ENCODE assay signal across 30 cellular contexts in the genomic region with DNA sequence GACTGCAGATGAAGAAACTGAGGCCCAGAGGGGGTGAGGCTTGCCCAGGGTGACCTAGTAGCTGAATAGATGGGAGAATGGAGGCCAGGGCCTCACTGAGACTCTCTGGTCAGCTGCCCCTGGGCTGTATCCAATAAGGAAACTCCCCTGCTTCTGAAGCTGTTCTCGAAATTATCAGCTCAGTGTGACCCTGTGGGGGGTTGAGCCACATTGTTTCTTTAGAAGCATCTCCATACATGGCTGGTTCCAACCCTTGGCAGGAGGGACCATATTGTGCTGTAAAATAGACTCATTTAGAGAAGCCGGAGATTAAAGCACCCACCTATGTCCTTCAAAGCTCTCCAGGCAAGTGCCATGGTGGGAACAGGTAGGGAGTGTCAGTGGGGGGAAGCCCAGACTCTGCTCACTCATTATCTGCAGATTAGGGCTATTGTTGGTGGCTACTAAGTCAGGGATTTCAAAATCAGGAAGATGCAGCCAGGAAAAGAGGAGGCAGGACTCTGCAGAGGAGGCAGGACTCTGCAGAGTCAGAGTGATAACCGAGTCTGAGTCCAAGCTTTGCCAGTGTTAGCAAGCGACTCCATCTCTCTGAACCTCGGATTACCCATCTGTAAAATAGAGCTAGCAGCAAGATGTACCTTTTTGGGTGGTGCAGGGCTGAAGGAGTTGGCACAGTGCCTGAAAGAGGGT. TPM values are rescaled to one million over a fixed set of nuclear protein-coding genes. Genes with fewer than 3 reads are reported as not detected.
DNase-seq lines count a peak whose midpoint lies in the region; ATAC-seq and TF ChIP-seq lines count a peak whose summit lies in the region.
"Had no signal": no experiment of that assay in that cellular context is flagged by ENCODE, and none has a peak within 500 bp of the region (broad histone marks: within the 10 kb centered on the region; RNA-seq: fewer than 3 reads in every experiment).

No MANE protein-coding gene starts in this region.

- H3K4me1 Mint-ChIP-seq in progenitor cell of endocrine pancreas (ENCODE audit: low read depth), result peaks cover 29% of the 10 kb centered on the region
- no peaks in the 10 kb centered on the region for H3K4me1 Mint-ChIP-seq in activated naive CD4-positive, alpha-beta T cell treated with anti-CD3 and anti-CD28 coated beads for 36 hours (ENCODE audit: low read depth)
- H3K4me1 Mint-ChIP-seq: CD4-positive, alpha-beta memory T cell had no signal

- no peak for TF ChIP-seq CTCF in adrenal gland (IDR thresholded peaks at IDR 0.05)
- no peak for TF ChIP-seq CTCF in body of pancreas (IDR thresholded peaks at IDR 0.05)
- TF ChIP-seq CTCF in progenitor cell of endocrine pancreas (IDR thresholded peaks at IDR 0.05; ENCODE audit: unreplicated experiment), result no peak

- no peak overlapping the region for H3K4me3 Mint-ChIP-seq in progenitor cell of endocrine pancreas (ENCODE audit: low read depth)
- H3K4me3 Mint-ChIP-seq in activated naive CD4-positive, alpha-beta T cell treated with anti-CD3 and anti-CD28 coated beads for 36 hours, result no peak overlapping the region
- H3K4me3 Mint-ChIP-seq: CD4-positive, alpha-beta memory T cell had no signal

- H3K36me3 ChIP-seq in adrenal gland (replicated peaks in 1 of 2) (peaks cover 0 to 2% of the 10 kb centered on the region in 2 donors), body of pancreas (replicated peaks in 1 of 2; ENCODE audit: insufficient read depth in 1 of 2, low read depth in 2 of 2) (no peaks in the 10 kb centered on the region)
- H3K36me3 ChIP-seq: SJCRH30 had no signal

- intact Hi-C loops in adrenal gland (cut with DNase I) (no loop called here), body of pancreas (cut with DNase I) (no loop called here)
- intact Hi-C loops in activated naive CD4-positive, alpha-beta T cell treated with anti-CD3 and anti-CD28 coated beads for 36 hours (cut with micrococcal nuclease), result no loop called here

- DNase-seq in adrenal gland (peak in 2 of 7 donors; percentile 12 to 44), body of pancreas (no peak), left lobe of liver (ENCODE audit: low spot score) (peak; percentile 48), progenitor cell of endocrine pancreas (ENCODE audit: low spot score, unreplicated experiment) (no peak), HPDE6-E6E7 (ENCODE audit: extremely low spot score) (no peak)
- DNase-seq in activated naive CD4-positive, alpha-beta T cell treated with anti-CD3 and anti-CD28 coated beads for 36 hours, result no peak
- DNase-seq: C1 segment of cervical spinal cord; CD4-positive, alpha-beta memory T cell; COR-L47; DMS 273 treated with DMSO at 0.1 percent for 48 hours; DMS79; EL; GDM1; HCEC 1CT; KBM-7; MV-4-11; NCI-H1105; NCI-H1436 treated with DMSO at 0.1 percent for 48 hours; NCI-H187 treated with DMSO at 0.1 percent for 48 hours; NCI-H524; NCI-H774; SJCRH30 had no signal

- CTCF ChIA-PET in activated naive CD4-positive, alpha-beta T cell treated with anti-CD3 and anti-CD28 coated beads for 36 hours (lab: Charles Lee), result no interaction called here

- H3K27ac ChIP-seq in adrenal gland (peak overlapping the region in 3 of 5 donors; percentile 4 to 43 (median 6)), body of pancreas (peak overlapping the region in 3 of 4 donors; percentile 13 to 84 (median 32))
- H3K27ac ChIP-seq: SJCRH30 had no signal

- peak overlapping the region; percentile 62 for H3K27ac Mint-ChIP-seq in progenitor cell of endocrine pancreas
- no peak overlapping the region for H3K27ac Mint-ChIP-seq in activated naive CD4-positive, alpha-beta T cell treated with anti-CD3 and anti-CD28 coated beads for 36 hours
- H3K27ac Mint-ChIP-seq: CD4-positive, alpha-beta memory T cell had no signal

- no peak for ATAC-seq in body of pancreas
- peak; percentile 27 for ATAC-seq in left lobe of liver
- no peak for ATAC-seq in HG03432 (IDR thresholded peaks at IDR 0.05; ENCODE audit: unreplicated experiment)
- ATAC-seq: GM12878, SK-N-SH treated with all-trans-retinoic acid at 6 μM for 48 hours had no signal

- no peaks in the 10 kb centered on the region for H3K9me3 Mint-ChIP-seq in progenitor cell of endocrine pancreas (ENCODE audit: low read depth)
- H3K9me3 Mint-ChIP-seq in activated naive CD4-positive, alpha-beta T cell treated with anti-CD3 and anti-CD28 coated beads for 36 hours, result no peaks in the 10 kb centered on the region
- H3K9me3 Mint-ChIP-seq: CD4-positive, alpha-beta memory T cell had no signal

- H3K27me3 ChIP-seq in adrenal gland (no peaks in the 10 kb centered on the region), body of pancreas (no peaks in the 10 kb centered on the region)
- H3K27me3 ChIP-seq: SJCRH30 had no signal

- 50 to 54% (median 52%) methylated on average over 4 to 5 of the region's 5 CpGs for WGBS in adrenal gland, 4 donors
- WGBS in body of pancreas, 2 donors, result 67 to 70% methylated on average over 5 of the region's 5 CpGs

- H3K9me3 ChIP-seq in adrenal gland (replicated peaks in 1 of 3) (no peaks in the 10 kb centered on the region), body of pancreas (no peaks in the 10 kb centered on the region)
- H3K9me3 ChIP-seq: SJCRH30 had no signal

- peak overlapping the region in 2 of 4 donors; percentile 9 to 10 for H3K4me3 ChIP-seq in adrenal gland
- no peak overlapping the region for H3K4me3 ChIP-seq in body of pancreas
- H3K4me3 ChIP-seq: GM12878, SJCRH30 had no signal

- H3K27me3 Mint-ChIP-seq in progenitor cell of endocrine pancreas, result peaks cover 9% of the 10 kb centered on the region
- H3K27me3 Mint-ChIP-seq in activated naive CD4-positive, alpha-beta T cell treated with anti-CD3 and anti-CD28 coated beads for 36 hours (ENCODE audit: low read depth), result peaks cover 9% of the 10 kb centered on the region

- H3K36me3 Mint-ChIP-seq in progenitor cell of endocrine pancreas (ENCODE audit: insufficient read depth), result peaks cover 2% of the 10 kb centered on the region
- H3K36me3 Mint-ChIP-seq in activated naive CD4-positive, alpha-beta T cell treated with anti-CD3 and anti-CD28 coated beads for 36 hours (ENCODE audit: low read depth), result no peaks in the 10 kb centered on the region
- H3K36me3 Mint-ChIP-seq: CD4-positive, alpha-beta memory T cell had no signal

- H3K4me1 ChIP-seq in adrenal gland (replicated peaks in 1 of 2) (peaks cover 50 to 58% of the 10 kb centered on the region in 2 donors), body of pancreas (peaks cover 80% of the 10 kb centered on the region)
- H3K4me1 ChIP-seq: SJCRH30 had no signal

- TF ChIP-seq POLR2A in adrenal gland (IDR thresholded peaks at IDR 0.05) (peak in 1 of 2 donors; percentile 9), body of pancreas (IDR thresholded peaks at IDR 0.05) (no peak)

RNA-seq across cellular contexts. Expression of a gene that starts 3.5 kb away (rescaled TPM):
- 1,000 to 10,000 TPM in 2 of 8 donors, 100 to 1,000 TPM in 6; 374 to 1,055 (median 696) TPM for total RNA-seq in adrenal gland
- 100 to 1,000 TPM in 1 of 3 donors, 10 to 100 TPM in 2; 83.6 to 441 (median 89.2) TPM for polyA plus RNA-seq in adrenal gland
- total RNA-seq in body of pancreas, result 100 to 1,000 TPM in 1 of 2 donors, 10 to 100 TPM in 1; 76.0 to 101 TPM
- total RNA-seq in left lobe of liver, result 216 TPM
- 37.7 and 39.5 TPM in 2 replicates for total RNA-seq in progenitor cell of endocrine pancreas
- not detected for total RNA-seq in activated naive CD4-positive, alpha-beta T cell treated with anti-CD3 and anti-CD28 coated beads for 36 hours
- total RNA-seq: A673; CD4-positive, alpha-beta memory T cell; HT1080 had no signal
- polyA plus RNA-seq: CD4-positive, alpha-beta memory T cell; GM12878 had no signal

RNA-seq across cellular contexts. Expression of a gene that starts 23.5 kb away (rescaled TPM):
- total RNA-seq in adrenal gland, result under 1 TPM in 2 of 8 donors, not detected in 6; 0.11 to 0.31 TPM
- polyA plus RNA-seq in adrenal gland, result not detected
- total RNA-seq in body of pancreas, result 10 to 100 TPM; 42.8 to 57.6 TPM
- 186 TPM for total RNA-seq in left lobe of liver
- 5.9 and 7.3 TPM in 2 replicates for total RNA-seq in progenitor cell of endocrine pancreas
- total RNA-seq in activated naive CD4-positive, alpha-beta T cell treated with anti-CD3 and anti-CD28 coated beads for 36 hours, result not detected
- total RNA-seq: A673; CD4-positive, alpha-beta memory T cell; H1; HT1080; LHCN-M2; MCF 10A; SJCRH30 had no signal
- polyA plus RNA-seq: CD4-positive, alpha-beta memory T cell; GM12878; H1 had no signal

RNA-seq across cellular contexts. Expression of a gene that starts 27.5 kb away (rescaled TPM):
- total RNA-seq in adrenal gland (100 to 1,000 TPM in 2 of 8 donors, 10 to 100 TPM in 6; 12.0 to 245 (median 39.8) TPM), body of pancreas (1,000 to 10,000 TPM in 1 of 2 donors, 100 to 1,000 TPM in 1; 396 to 1,783 TPM), left lobe of liver (7,311 TPM), progenitor cell of endocrine pancreas (5.2 and 8.0 TPM in 2 replicates)
- polyA plus RNA-seq in adrenal gland, result 10 to 100 TPM; 10.6 to 39.0 (median 27.6) TPM
- not detected for total RNA-seq in activated naive CD4-positive, alpha-beta T cell treated with anti-CD3 and anti-CD28 coated beads for 36 hours
- total RNA-seq: CD4-positive, alpha-beta memory T cell; H1; HT1080; SJCRH30 had no signal
- polyA plus RNA-seq: CD4-positive, alpha-beta memory T cell; GM12878; H1 had no signal

Comparison
In these comparisons a context has a peak if more than half of its experiments do, and no peak if none do; other contexts are left out.
1. RNA of a gene that starts 3.5 kb away (total RNA-seq): 374 to 1,055 TPM in adrenal gland, 216 TPM in left lobe of liver (single experiment), 76.0 to 101 TPM in body of pancreas and 37.7 to 39.5 TPM in progenitor cell of endocrine pancreas; not detected in activated naive CD4-positive, alpha-beta T cell treated with anti-CD3 and anti-CD28 coated beads for 36 hours; every median in the first group is over 10 times any median in the second.